ENCODE assay signal across 8 cellular contexts in the genomic region with DNA sequence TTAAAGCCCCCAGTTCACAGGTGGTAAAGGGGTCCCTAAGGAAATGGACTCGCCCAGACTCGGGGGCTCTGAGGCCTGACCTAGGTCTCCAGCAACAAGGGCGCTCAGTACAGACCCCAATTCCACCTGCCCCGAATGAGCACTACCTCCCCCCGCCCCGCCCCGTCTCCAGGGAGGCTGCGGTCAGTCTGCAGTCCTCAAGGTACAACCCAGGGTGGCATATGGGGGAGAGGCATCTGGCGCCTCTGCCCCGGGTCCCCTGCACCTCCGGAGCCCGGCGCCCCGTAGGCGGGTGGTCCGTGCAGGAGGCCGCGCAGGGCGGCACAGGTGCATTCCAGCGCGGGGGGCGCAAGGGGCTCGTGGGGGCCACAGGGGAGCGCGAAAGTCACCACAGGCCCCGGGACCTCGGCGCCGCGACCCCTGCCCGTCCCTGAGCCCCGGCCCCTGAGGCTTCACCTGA. TPM values are rescaled to one million over a fixed set of nuclear protein-coding genes. Genes with fewer than 3 reads are reported as not detected.
A peak's percentile ranks its signal among the peaks of the same experiment; 100 is the strongest.
DNase-seq lines count a peak whose midpoint lies in the region; TF ChIP-seq lines count a peak whose summit lies in the region.

No MANE protein-coding gene starts in this region.

- peaks cover 48% of the 10 kb centered on the region for H3K4me1 ChIP-seq in mucosa of stomach (ENCODE audit: control insufficient read depth, insufficient read depth, low read length)

- no peaks in the 10 kb centered on the region for H3K27me3 Mint-ChIP-seq in activated naive CD4-positive, alpha-beta T cell treated with anti-CD3 and anti-CD28 coated beads for 36 hours (ENCODE audit: low read depth)

- peak overlapping the region; percentile 79 for H3K27ac ChIP-seq in HL-60 (replicated peaks)

- CTCF ChIA-PET in activated naive CD4-positive, alpha-beta T cell treated with anti-CD3 and anti-CD28 coated beads for 36 hours (lab: Charles Lee), result interaction anchor here (1.4 kb wide), 1 partner anchor 56 kb away, joined by 3 read pairs; no protein-coding TSS in a partner anchor

- H3K9ac ChIP-seq in mucosa of stomach (ENCODE audit: low read length), result peak overlapping the region; percentile 94

- DNase-seq in activated naive CD4-positive, alpha-beta T cell treated with anti-CD3 and anti-CD28 coated beads for 36 hours, result no peak
- DNase-seq in activated naive CD4-positive, alpha-beta T cell (lab: John Stamatoyannopoulos, UW), result no peak
- no peak for DNase-seq in HL-60 (ENCODE audit: low read depth in 1 of 2, low spot score in 1 of 2)
- no peak for DNase-seq in cardiac fibroblast (ENCODE audit: low read depth in 2 of 2)
- DNase-seq in NCI-H774 (lab: John Stamatoyannopoulos, UW), result no peak
- no peak for DNase-seq in NCI-H510A (lab: John Stamatoyannopoulos, UW)
- no peak for DNase-seq in ureter (ENCODE audit: low spot score)

- H3K27me3 ChIP-seq in HL-60 (ENCODE audit: insufficient read depth, poor library complexity, severe bottlenecking) (no peaks in the 10 kb centered on the region), mucosa of stomach (ENCODE audit: control insufficient read depth, insufficient read depth, low read length) (no peaks in the 10 kb centered on the region)

- H3K9me3 ChIP-seq in mucosa of stomach (ENCODE audit: control insufficient read depth, low read length), result no peaks in the 10 kb centered on the region

- no peaks in the 10 kb centered on the region for H3K36me3 Mint-ChIP-seq in activated naive CD4-positive, alpha-beta T cell treated with anti-CD3 and anti-CD28 coated beads for 36 hours (ENCODE audit: low read depth)

- TF ChIP-seq CTCF in HL-60 (IDR thresholded peaks at IDR 0.05; ENCODE audit: insufficient read depth, low read length) (no peak), cardiac fibroblast (IDR thresholded peaks at IDR 0.05; ENCODE audit: low read depth, low read length) (no peak)

- peaks cover 34% of the 10 kb centered on the region for H3K4me1 Mint-ChIP-seq in activated naive CD4-positive, alpha-beta T cell treated with anti-CD3 and anti-CD28 coated beads for 36 hours (ENCODE audit: low read depth)

- H3K4me3 ChIP-seq in HL-60 (replicated peaks; ENCODE audit: insufficient read depth, low read length) (peak overlapping the region; percentile 92), cardiac fibroblast (replicated peaks in 1 of 2; ENCODE audit: low read depth in 2 of 2, low read length in 2 of 2) (peak overlapping the region; percentile 76 to 86), mucosa of stomach (ENCODE audit: low read length) (peak overlapping the region; percentile 79)

- peak overlapping the region; percentile 48 for H3K4me3 Mint-ChIP-seq in activated naive CD4-positive, alpha-beta T cell treated with anti-CD3 and anti-CD28 coated beads for 36 hours

- peaks cover 22% of the 10 kb centered on the region for H3K36me3 ChIP-seq in mucosa of stomach (ENCODE audit: control insufficient read depth, insufficient read depth, low read length)

- intact Hi-C loops in activated naive CD4-positive, alpha-beta T cell treated with anti-CD3 and anti-CD28 coated beads for 36 hours (cut with micrococcal nuclease), result loop anchor here (5.0 kb wide), 1 partner anchor 1294 kb away; a partner anchor contains a TSS

- no peak overlapping the region for H3K27ac Mint-ChIP-seq in activated naive CD4-positive, alpha-beta T cell treated with anti-CD3 and anti-CD28 coated beads for 36 hours

- H3K9me3 Mint-ChIP-seq in activated naive CD4-positive, alpha-beta T cell treated with anti-CD3 and anti-CD28 coated beads for 36 hours, result no peaks in the 10 kb centered on the region

RNA-seq across cellular contexts. Expression of a gene that starts 0.4 kb away (rescaled TPM):
- 10 to 100 TPM; 30.1 to 34.5 TPM for total RNA-seq in activated naive CD4-positive, alpha-beta T cell treated with anti-CD3 and anti-CD28 coated beads for 36 hours
- 1,385 TPM for total RNA-seq in ureter

RNA-seq across cellular contexts. Expression of a gene that starts 13.0 kb away (rescaled TPM):
- total RNA-seq in activated naive CD4-positive, alpha-beta T cell treated with anti-CD3 and anti-CD28 coated beads for 36 hours, result under 1 TPM; 0.22 to 0.31 TPM
- 49.2 TPM for total RNA-seq in ureter

Comparison
In these comparisons a context has a peak if more than half of its experiments do, and no peak if none do; other contexts are left out.
1. RNA of a gene that starts 0.4 kb away (total RNA-seq): 1,385 TPM in ureter (single experiment); 30.1 to 34.5 TPM in activated naive CD4-positive, alpha-beta T cell treated with anti-CD3 and anti-CD28 coated beads for 36 hours; every median in the first group is over 10 times any median in the second.
2. RNA of a gene that starts 13.0 kb away (total RNA-seq): 49.2 TPM in ureter (single experiment); 0.22 to 0.31 TPM in activated naive CD4-positive, alpha-beta T cell treated with anti-CD3 and anti-CD28 coated beads for 36 hours; every median in the first group is over 10 times any median in the second.
3. Peak in every context shown above with its lines, with median percentiles within 50 percentile points of each other: H3K4me3 ChIP-seq.